Comparison of ENCODE assay signal across 11 cellular contexts in genomic region chr2:221529177-221529942, GRCh38. TPM values are rescaled to one million over a fixed set of nuclear protein-coding genes. Genes with fewer than 3 reads are reported as not detected.
DNase-seq lines count a peak whose midpoint lies in the region; ATAC-seq and TF ChIP-seq lines count a peak whose summit lies in the region.
"Had no signal": no experiment of that assay in that cellular context is flagged by ENCODE, and none has a peak within 500 bp of the region (broad histone marks: within the 10 kb centered on the region; RNA-seq: fewer than 3 reads in every experiment).

No MANE protein-coding gene starts in this region.

- H3K4me3 Mint-ChIP-seq in activated T-helper 1 cell treated with anti-CD3 and anti-CD28 coated beads, Interleukin-12 subunit alpha, Interleukin-12 subunit beta, Interleukin-2, Interleukin-4 antibody, amounts not matched to agents 30 ng/mL and 10 ng/mL and 1 ng/mL, durations not matched to agents 14 hours and 24 hours and 36 hours: peak overlapping the region; percentile 43

- H3K4me1 Mint-ChIP-seq in activated T-helper 1 cell treated with anti-CD3 and anti-CD28 coated beads, Interleukin-12 subunit alpha, Interleukin-12 subunit beta, Interleukin-2, Interleukin-4 antibody, amounts not matched to agents 30 ng/mL and 10 ng/mL and 1 ng/mL, durations not matched to agents 14 hours and 24 hours and 36 hours (ENCODE audit: low read depth): peaks cover 39% of the 10 kb centered on the region

- peak overlapping the region; percentile 5 for H3K27ac Mint-ChIP-seq in activated T-helper 1 cell treated with anti-CD3 and anti-CD28 coated beads, Interleukin-12 subunit alpha, Interleukin-12 subunit beta, Interleukin-2, Interleukin-4 antibody, amounts not matched to agents 30 ng/mL and 10 ng/mL and 1 ng/mL, durations not matched to agents 14 hours and 24 hours and 36 hours
- H3K27ac Mint-ChIP-seq: stimulated activated naive B cell treated with anti-CD40 and anti-IgM and Interleukin-4, amounts not matched to agents 10 μg/mL and 1 μg/mL and 100 μg/mL, for 72 hours had no signal

- TF ChIP-seq POLR2A in heart left ventricle (IDR thresholded peaks at IDR 0.05): no peak

- no peaks in the 10 kb centered on the region for H3K36me3 Mint-ChIP-seq in activated T-helper 1 cell treated with anti-CD3 and anti-CD28 coated beads, Interleukin-12 subunit alpha, Interleukin-12 subunit beta, Interleukin-2, Interleukin-4 antibody, amounts not matched to agents 30 ng/mL and 10 ng/mL and 1 ng/mL, durations not matched to agents 14 hours and 24 hours and 36 hours (ENCODE audit: low read depth)
- H3K36me3 Mint-ChIP-seq: stimulated activated naive B cell treated with anti-CD40 and anti-IgM and Interleukin-4, amounts not matched to agents 10 μg/mL and 1 μg/mL and 100 μg/mL, for 72 hours had no signal

- ATAC-seq in heart left ventricle (peak; percentile 60 to 82 (median 75)), HG02678 (IDR thresholded peaks at IDR 0.05; ENCODE audit: unreplicated experiment) (no peak), GM21526 (IDR thresholded peaks at IDR 0.05; ENCODE audit: low FRiP score, unreplicated experiment) (no peak)
- ATAC-seq: stimulated activated naive B cell treated with anti-CD40 and anti-IgM and Interleukin-4, amounts not matched to agents 10 μg/mL and 1 μg/mL and 100 μg/mL, for 72 hours had no signal

- no peaks in the 10 kb centered on the region for H3K9me3 Mint-ChIP-seq in activated T-helper 1 cell treated with anti-CD3 and anti-CD28 coated beads, Interleukin-12 subunit alpha, Interleukin-12 subunit beta, Interleukin-2, Interleukin-4 antibody, amounts not matched to agents 30 ng/mL and 10 ng/mL and 1 ng/mL, durations not matched to agents 14 hours and 24 hours and 36 hours
- H3K9me3 Mint-ChIP-seq: stimulated activated naive B cell treated with anti-CD40 and anti-IgM and Interleukin-4, amounts not matched to agents 10 μg/mL and 1 μg/mL and 100 μg/mL, for 72 hours had no signal

- WGBS in heart left ventricle, 4 donors: 31 to 46% (median 35%) methylated on average over 8 of the region's 8 CpGs

- H3K9ac ChIP-seq in skeletal muscle tissue (ENCODE audit: low read depth in 1 of 3, low read length in 3 of 3): no peak overlapping the region

- H3K27me3 ChIP-seq in heart left ventricle (no peaks in the 10 kb centered on the region), skeletal muscle tissue (ENCODE audit: control insufficient read depth in 3 of 3, insufficient read depth in 3 of 3, low read length in 3 of 3) (no peaks in the 10 kb centered on the region)

- H3K27ac ChIP-seq in heart left ventricle (peak overlapping the region; percentile 3 to 83 (median 67)), skeletal muscle tissue (ENCODE audit: low read depth, low read length) (peak overlapping the region; percentile 10)

- no peaks in the 10 kb centered on the region for H3K27me3 Mint-ChIP-seq in activated T-helper 1 cell treated with anti-CD3 and anti-CD28 coated beads, Interleukin-12 subunit alpha, Interleukin-12 subunit beta, Interleukin-2, Interleukin-4 antibody, amounts not matched to agents 30 ng/mL and 10 ng/mL and 1 ng/mL, durations not matched to agents 14 hours and 24 hours and 36 hours (ENCODE audit: insufficient read depth)
- H3K27me3 Mint-ChIP-seq: stimulated activated naive B cell treated with anti-CD40 and anti-IgM and Interleukin-4, amounts not matched to agents 10 μg/mL and 1 μg/mL and 100 μg/mL, for 72 hours had no signal

- H3K9me3 ChIP-seq in heart left ventricle: no peaks in the 10 kb centered on the region
- H3K9me3 ChIP-seq in skeletal muscle tissue (ENCODE audit: control insufficient read depth in 3 of 3, low read length in 3 of 3): no peaks in the 10 kb centered on the region

- DNase-seq in NCI-H526 treated with DMSO at 0.1 percent for 48 hours (lab: John Stamatoyannopoulos, UW) (peak; percentile 35), heart left ventricle (peak; percentile 38 to 67 (median 62))
- DNase-seq in activated T-helper 1 cell treated with anti-CD3 and anti-CD28 coated beads, Interleukin-12 subunit alpha, Interleukin-12 subunit beta, Interleukin-2, Interleukin-4 antibody, amounts not matched to agents 30 ng/mL and 10 ng/mL and 1 ng/mL, durations not matched to agents 14 hours and 24 hours and 36 hours (ENCODE audit: low spot score): no peak
- no peak for DNase-seq in activated CD8-positive, alpha-beta memory T cell treated with anti-CD3 and anti-CD28 coated beads, Interleukin-2, amount 50 U/mL, for 48 hours
- DNase-seq: KG1; NCI-H524; stimulated activated CD4-positive, alpha-beta T cell treated with anti-CD3 and anti-CD28 coated beads, Interleukin-15, amount 100 ng/mL, for 24 hours; stimulated activated naive B cell treated with anti-CD40 and anti-IgM and Interleukin-4, amounts not matched to agents 10 μg/mL and 1 μg/mL and 100 μg/mL, for 72 hours had no signal

- H3K4me3 ChIP-seq in heart left ventricle (peak overlapping the region in 3 of 12 donors; percentile 16 to 19 (median 18)), skeletal muscle tissue (ENCODE audit: low read length in 3 of 3) (no peak overlapping the region)

- H3K36me3 ChIP-seq in heart left ventricle (no peaks in the 10 kb centered on the region), skeletal muscle tissue (ENCODE audit: control insufficient read depth in 3 of 3, insufficient read depth in 3 of 3, low read length in 3 of 3) (no peaks in the 10 kb centered on the region)

- H3K4me1 ChIP-seq in heart left ventricle (peaks cover 0 to 70% (median 36%) of the 10 kb centered on the region in 12 donors), skeletal muscle tissue (ENCODE audit: control insufficient read depth in 3 of 3, insufficient read depth in 3 of 3, low read length in 3 of 3) (peaks cover 0 to 13% (median 3%) of the 10 kb centered on the region in 3 donors)

- intact Hi-C loops in activated T-helper 1 cell treated with anti-CD3 and anti-CD28 coated beads, Interleukin-12 subunit alpha, Interleukin-12 subunit beta, Interleukin-2, Interleukin-4 antibody, amounts not matched to agents 30 ng/mL and 10 ng/mL and 1 ng/mL, durations not matched to agents 14 hours and 24 hours and 36 hours (cut with micrococcal nuclease): no loop called here
- intact Hi-C loops in heart left ventricle (cut with DNase I): loop anchor here in 2 of 10 donors (5.0 to 10.0 kb wide), 2 partner anchors 43 to 305 kb away; partner anchors contain the start of gene EPHA4 (in 1 of the 2)

- no peak for TF ChIP-seq CTCF in heart left ventricle (IDR thresholded peaks at IDR 0.05)

RNA-seq across cellular contexts. Expression of gene EPHA4, which starts 42.7 kb away (rescaled TPM):
- 0.22 and 0.23 TPM in 2 replicates for total RNA-seq in activated T-helper 1 cell treated with anti-CD3 and anti-CD28 coated beads, Interleukin-12 subunit alpha, Interleukin-12 subunit beta, Interleukin-2, Interleukin-4 antibody, amounts not matched to agents 30 ng/mL and 10 ng/mL and 1 ng/mL, durations not matched to agents 14 hours and 24 hours and 36 hours
- total RNA-seq in heart left ventricle (10 to 100 TPM; 12.4 to 35.2 (median 19.8) TPM), skeletal muscle tissue (24.0 TPM)
- 1 to 10 TPM; 4.2 to 6.9 TPM for polyA plus RNA-seq in heart left ventricle

Comparison
In these comparisons a context has a peak if more than half of its experiments do, and no peak if none do; other contexts are left out.
1. DNase-seq: peak in NCI-H526 treated with DMSO at 0.1 percent for 48 hours (single experiment) and heart left ventricle (5 of 5); none in activated T-helper 1 cell treated with anti-CD3 and anti-CD28 coated beads, Interleukin-12 subunit alpha, Interleukin-12 subunit beta, Interleukin-2, Interleukin-4 antibody, amounts not matched to agents 30 ng/mL and 10 ng/mL and 1 ng/mL, durations not matched to agents 14 hours and 24 hours and 36 hours (single experiment) and activated CD8-positive, alpha-beta memory T cell treated with anti-CD3 and anti-CD28 coated beads, Interleukin-2, amount 50 U/mL, for 48 hours (single experiment).
2. ATAC-seq: peak in heart left ventricle (4 of 4); none in HG02678 (single experiment) and GM21526 (single experiment).
3. RNA of gene EPHA4, which starts 42.7 kb away (total RNA-seq): 24.0 TPM in skeletal muscle tissue (single experiment) and 12.4 to 35.2 TPM in heart left ventricle; 0.22 to 0.23 TPM in activated T-helper 1 cell treated with anti-CD3 and anti-CD28 coated beads, Interleukin-12 subunit alpha, Interleukin-12 subunit beta, Interleukin-2, Interleukin-4 antibody, amounts not matched to agents 30 ng/mL and 10 ng/mL and 1 ng/mL, durations not matched to agents 14 hours and 24 hours and 36 hours; every median in the first group is over 10 times any median in the second.